ENCODE assay signal across 14 cellular contexts in genomic region chr5:171421331-171422262, GRCh38. TPM values are rescaled to one million over a fixed set of nuclear protein-coding genes. Genes with fewer than 3 reads are reported as not detected.
DNase-seq lines count a peak whose midpoint lies in the region; ATAC-seq, FAIRE-seq and TF ChIP-seq lines count a peak whose summit lies in the region.
"Had no signal": no experiment of that assay in that cellular context is flagged by ENCODE, and none has a peak within 500 bp of the region (broad histone marks: within the 10 kb centered on the region; RNA-seq: fewer than 3 reads in every experiment).

No MANE protein-coding gene starts in this region.

- H3K27ac Mint-ChIP-seq in WTC11: no peak overlapping the region
- H3K27ac Mint-ChIP-seq: activated CD8-positive, alpha-beta T cell treated with anti-CD3 and anti-CD28 coated beads for 36 hours; activated naive CD4-positive, alpha-beta T cell treated with anti-CD3 and anti-CD28 coated beads, Interleukin-2, amount 50 U/mL, for 24 hours had no signal

- H3K27me3 ChIP-seq in breast epithelium (peaks cover 0 to 20% of the 10 kb centered on the region in 2 donors), mammary epithelial cell (ENCODE audit: insufficient read depth, low read length) (peaks cover 8% of the 10 kb centered on the region), kidney epithelial cell (ENCODE audit: control insufficient read depth, insufficient read depth, low read length) (peaks cover 3% of the 10 kb centered on the region), thyroid gland (no peaks in the 10 kb centered on the region)

- no peak overlapping the region for H3K27ac ChIP-seq in breast epithelium
- no peak overlapping the region for H3K27ac ChIP-seq in mammary epithelial cell (ENCODE audit: insufficient read depth, low read depth, low read length)
- H3K27ac ChIP-seq in thyroid gland: peak overlapping the region in 2 of 3 donors; percentile 18 to 50

- no peak for ATAC-seq in WTC11
- ATAC-seq: activated CD8-positive, alpha-beta T cell treated with anti-CD3 and anti-CD28 coated beads for 36 hours had no signal

- H3K36me3 ChIP-seq in breast epithelium: no peaks in the 10 kb centered on the region
- H3K36me3 ChIP-seq in mammary epithelial cell (ENCODE audit: insufficient read depth, low read length): no peaks in the 10 kb centered on the region
- no peaks in the 10 kb centered on the region for H3K36me3 ChIP-seq in kidney epithelial cell (ENCODE audit: control insufficient read depth, insufficient read depth, low read length)
- H3K36me3 ChIP-seq in thyroid gland: no peaks in the 10 kb centered on the region
- H3K36me3 ChIP-seq: BE2C had no signal

- H3K79me2 ChIP-seq in mammary epithelial cell (ENCODE audit: insufficient read depth, low read length): no peaks in the 10 kb centered on the region

- H3K9me3 Mint-ChIP-seq in WTC11: no peaks in the 10 kb centered on the region
- H3K9me3 Mint-ChIP-seq: activated CD8-positive, alpha-beta T cell treated with anti-CD3 and anti-CD28 coated beads for 36 hours; activated naive CD4-positive, alpha-beta T cell treated with anti-CD3 and anti-CD28 coated beads, Interleukin-2, amount 50 U/mL, for 24 hours had no signal

- TF ChIP-seq POLR2A in breast epithelium (IDR thresholded peaks at IDR 0.05) (no peak), thyroid gland (IDR thresholded peaks at IDR 0.05) (no peak), GM12892 (IDR thresholded peaks at IDR 0.05; ENCODE audit: low read depth, low read length) (no peak)

- DNase-seq in breast epithelium (ENCODE audit: low spot score in 2 of 2) (no peak), mammary epithelial cell (no peak), WTC11 (ENCODE audit: low spot score) (no peak), kidney epithelial cell (ENCODE audit: low read depth) (no peak), thyroid gland (no peak), NCI-H1436 (lab: John Stamatoyannopoulos, UW) (no peak), globus pallidus (ENCODE audit: low spot score) (no peak), GM12892 (ENCODE audit: insufficient read length) (no peak)
- DNase-seq: activated CD8-positive, alpha-beta T cell treated with anti-CD3 and anti-CD28 coated beads for 36 hours; GF-D8; NCI-H1436 treated with DMSO at 0.1 percent for 48 hours had no signal

- peak overlapping the region; percentile 36 to 66 (median 41) for H3K4me3 ChIP-seq in breast epithelium
- H3K4me3 ChIP-seq in mammary epithelial cell (replicated peaks in 1 of 3; ENCODE audit: insufficient read depth in 1 of 3, low read depth in 2 of 3, low read length in 3 of 3): no peak overlapping the region
- H3K4me3 ChIP-seq in kidney epithelial cell (ENCODE audit: low read depth, low read length): peak overlapping the region; percentile 51
- no peak overlapping the region for H3K4me3 ChIP-seq in thyroid gland (replicated peaks in 1 of 3)

- dilution Hi-C loops in mammary epithelial cell (cut with HindIII; ENCODE audit: low sequenced_read_pairs): no loop called here

- no TSS peak for BruUV-seq in mammary epithelial cell (replicated peaks; lab: Mats Ljungman, UMichigan)

- intact Hi-C loops in breast epithelium (cut with DNase I; ENCODE audit: low total_unique reads) (no loop called here), mammary epithelial cell (cut with micrococcal nuclease) (no loop called here), thyroid gland (cut with DNase I) (loop anchor here (10.0 kb wide), 2 partner anchors 203 to 623 kb away; no protein-coding TSS in a partner anchor)

- in situ Hi-C loops in mammary epithelial cell (cut with MboI; ENCODE audit: low sequenced_read_pairs in 2 of 2): loop anchor here (10.0 to 25.0 kb wide), 2 partner anchors 483 to 616 kb away; no protein-coding TSS in a partner anchor

- H3K9me3 ChIP-seq in breast epithelium (no peaks in the 10 kb centered on the region), mammary epithelial cell (replicated peaks; ENCODE audit: insufficient read depth, low read length) (no peaks in the 10 kb centered on the region), thyroid gland (no peaks in the 10 kb centered on the region)
- H3K9me3 ChIP-seq: BE2C had no signal

- no peak for FAIRE-seq in GM12892 (lab: Jason Lieb, UNC)
- FAIRE-seq: HTR-8/SVneo had no signal

- H3K4me3 Mint-ChIP-seq in WTC11: peak overlapping the region; percentile 78

- POLR2A ChIA-PET in WTC11 (lab: Charles Lee): no interaction called here

- H2AFZ ChIP-seq in mammary epithelial cell (ENCODE audit: low read depth, low read length): no peak overlapping the region

- peaks cover 2% of the 10 kb centered on the region for H4K20me1 ChIP-seq in mammary epithelial cell (ENCODE audit: insufficient read depth, low read length)

- peaks cover 39% of the 10 kb centered on the region for H3K27me3 Mint-ChIP-seq in WTC11 (ENCODE audit: low read depth)

- H3K4me2 ChIP-seq in mammary epithelial cell (ENCODE audit: insufficient read depth, low read depth, low read length): no peak overlapping the region

- TF ChIP-seq CTCF in breast epithelium (IDR thresholded peaks at IDR 0.05) (no peak), mammary epithelial cell (conservative IDR thresholded peaks at IDR 0.05 in 1 of 2, IDR thresholded peaks at IDR 0.05 in 1 of 2; ENCODE audit: extremely low read depth in 1 of 2, insufficient read depth in 1 of 2, low read depth in 1 of 2, low read length in 2 of 2) (no peak), WTC11 (IDR thresholded peaks at IDR 0.05) (no peak), kidney epithelial cell (IDR thresholded peaks at IDR 0.05; ENCODE audit: insufficient read depth, low read length, poor library complexity, severe bottlenecking) (no peak), thyroid gland (IDR thresholded peaks at IDR 0.05) (no peak)

- H3K4me1 ChIP-seq in breast epithelium (peaks cover 6 to 13% of the 10 kb centered on the region in 2 donors), mammary epithelial cell (ENCODE audit: insufficient read depth, low read length) (peaks cover 15% of the 10 kb centered on the region), thyroid gland (peaks cover 27 to 47% of the 10 kb centered on the region in 2 donors)

- CTCF ChIA-PET in mammary epithelial cell (lab: Charles Lee; ENCODE audit: low non-redundant PET): no interaction called here
- CTCF ChIA-PET in WTC11 (lab: Charles Lee): interaction anchor here (0.8 to 3.6 kb wide), 8 partner anchors 10 to 491 kb away, joined by 3 to 29 read pairs (median 4); no protein-coding TSS in a partner anchor

- H3K4me1 Mint-ChIP-seq in WTC11: peaks cover 35% of the 10 kb centered on the region

- no peaks in the 10 kb centered on the region for H3K36me3 Mint-ChIP-seq in WTC11
- H3K36me3 Mint-ChIP-seq: activated naive CD4-positive, alpha-beta T cell treated with anti-CD3 and anti-CD28 coated beads, Interleukin-2, amount 50 U/mL, for 24 hours had no signal

- WGBS in mammary epithelial cell (ENCODE audit: low coverage, missing lambda C conversion rate): 89% methylated on average over 9 of the region's 16 CpGs
- WGBS in thyroid gland, 2 donors: 43 to 44% methylated on average over 10 to 16 of the region's 16 CpGs

- no peak overlapping the region for H3K9ac ChIP-seq in mammary epithelial cell (ENCODE audit: insufficient read depth, low read length)

TF ChIP-seq in WTC11, 78 proteins besides CTCF, POLR2A, EP300 and RAD21 (continues in another document):
- TF ChIP-seq NFATC4 (CRISPR knock-in tag; IDR thresholded peaks at IDR 0.05) (no peak), KAT7 (CRISPR knock-in tag; IDR thresholded peaks at IDR 0.05; ENCODE audit: borderline replicate concordance) (no peak), PRRX2 (CRISPR knock-in tag; IDR thresholded peaks at IDR 0.05) (no peak), FOXP4 (CRISPR knock-in tag; IDR thresholded peaks at IDR 0.05) (no peak)
- TF ChIP-seq, protein P1, sequence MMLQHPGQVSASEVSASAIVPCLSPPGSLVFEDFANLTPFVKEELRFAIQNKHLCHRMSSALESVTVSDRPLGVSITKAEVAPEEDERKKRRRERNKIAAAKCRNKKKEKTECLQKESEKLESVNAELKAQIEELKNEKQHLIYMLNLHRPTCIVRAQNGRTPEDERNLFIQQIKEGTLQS (CRISPR knock-in tag; conservative IDR thresholded peaks at IDR 0.05): no peak

RNA-seq across cellular contexts. Expression of gene FGF18, which starts 2.1 kb away (rescaled TPM):
- total RNA-seq in breast epithelium: 1 to 10 TPM in 1 of 3 donors, under 1 TPM in 2; 0.16 to 1.6 (median 0.33) TPM
- total RNA-seq in mammary epithelial cell: under 1 TPM in 1 of 2 donors, not detected in 1; 0.24 TPM
- not detected for polyA plus RNA-seq in mammary epithelial cell
- not detected for polyA minus RNA-seq in mammary epithelial cell
- 0.72 to 1.4 TPM (median 0.87 TPM) in 3 replicates for total RNA-seq in WTC11 (2021)
- 0.34 TPM in 1 of 2 replicates, not detected in the other for total RNA-seq in kidney epithelial cell
- 1 to 10 TPM in 2 of 4 donors, under 1 TPM in 1, not detected in 1; 0.67 to 1.4 (median 1.0) TPM for total RNA-seq in thyroid gland
- 0.13 TPM for polyA plus RNA-seq in GM12892 (2012; ENCODE audit: missing spikeins)

RNA-seq across cellular contexts. Expression of gene NPM1, which starts 33.9 kb away (rescaled TPM):
- 100 to 1,000 TPM; 582 to 739 (median 669) TPM for total RNA-seq in breast epithelium
- total RNA-seq in mammary epithelial cell: 1,000 to 10,000 TPM in 1 of 2 donors, 100 to 1,000 TPM in 1; 697 to 1,594 TPM
- 4,940 TPM for polyA plus RNA-seq in mammary epithelial cell
- polyA minus RNA-seq in mammary epithelial cell: 938 TPM
- total RNA-seq in WTC11 (2021): 3,469 to 3,530 TPM (median 3,528 TPM) in 3 replicates
- 1,219 and 1,455 TPM in 2 replicates for total RNA-seq in kidney epithelial cell
- total RNA-seq in thyroid gland: 100 to 1,000 TPM; 455 to 777 (median 561) TPM
- 6,323 TPM for polyA plus RNA-seq in GM12892 (2012; ENCODE audit: missing spikeins)

Comparison
In these comparisons a context has a peak if more than half of its experiments do, and no peak if none do; other contexts are left out.
1. H3K4me3 ChIP-seq: peak in breast epithelium (3 of 3) and kidney epithelial cell (single experiment); none in mammary epithelial cell (0 of 3) and thyroid gland (0 of 3).
2. H3K27ac ChIP-seq: peak in thyroid gland (2 of 3); none in breast epithelium (0 of 2) and mammary epithelial cell (single experiment).